ENCODE assay signal across 29 cellular contexts in genomic region chr10:61548371-61548770, GRCh38.
"Had no signal": no experiment of that assay in that cellular context is flagged by ENCODE, and none has a peak within 500 bp of the region (broad histone marks: within the 10 kb centered on the region; RNA-seq: fewer than 3 reads in every experiment).

No MANE protein-coding gene starts in this region.

- H3K9ac ChIP-seq: parathyroid adenoma had no signal

- H3K4me2 ChIP-seq: smooth muscle cell had no signal

- H3K27ac Mint-ChIP-seq: memory B cell; nephron; stimulated activated memory B cell treated with anti-CD40 and anti-IgM and Interleukin-4, amounts not matched to agents 10 μg/mL and 1 μg/mL and 100 μg/mL, for 72 hours; stimulated activated naive CD8-positive, alpha-beta T cell treated with anti-CD3 and anti-CD28 coated beads, Interleukin-15, amount 100 ng/mL, for 72 hours had no signal

- H3K4me3 Mint-ChIP-seq: memory B cell; naive thymus-derived CD8-positive, alpha-beta T cell; nephron; neural crest cell; stimulated activated memory B cell treated with anti-CD40 and anti-IgM and Interleukin-4, amounts not matched to agents 10 μg/mL and 1 μg/mL and 100 μg/mL, for 72 hours; stimulated activated naive CD8-positive, alpha-beta T cell treated with anti-CD3 and anti-CD28 coated beads, Interleukin-15, amount 100 ng/mL, for 72 hours had no signal

- H3K9me3 ChIP-seq: left lung, neutrophil, psoas muscle, right atrium auricular region, right lobe of liver, thyroid gland, transverse colon, upper lobe of left lung had no signal

- H3K27ac ChIP-seq: heart right ventricle, left lung, neutrophil, parathyroid adenoma, psoas muscle, right atrium auricular region, right lobe of liver, thyroid gland, transverse colon, upper lobe of left lung had no signal

- H3K79me2 ChIP-seq: parathyroid adenoma had no signal

- H3K36me3 ChIP-seq: heart right ventricle, left lung, neutrophil, right atrium auricular region, right lobe of liver, thyroid gland, transverse colon, upper lobe of left lung had no signal

- H3K4me1 ChIP-seq: heart right ventricle, left lung, parathyroid adenoma, psoas muscle, right atrium auricular region, right lobe of liver, thyroid gland, transverse colon, upper lobe of left lung had no signal

- DNase-seq: heart right ventricle; hippocampal formation; left colon; left lung; midbrain; naive thymus-derived CD8-positive, alpha-beta T cell; occipital lobe; psoas muscle; right lobe of liver; stimulated activated CD4-positive, alpha-beta T cell treated with anti-CD3 and anti-CD28 coated beads, Interleukin-1b, Interleukin-23, amount 100 ng/mL, for 48 hours; stimulated activated CD4-positive, alpha-beta T cell treated with anti-CD3 and anti-CD28 coated beads, Interleukin-2, amount 100 ng/mL, for 48 hours; stimulated activated CD4-positive, alpha-beta T cell treated with anti-CD3 and anti-CD28 coated beads, Interleukin-4, amount 100 ng/mL, for 4 hours; stimulated activated CD8-positive, alpha-beta memory T cell treated with anti-CD3 and anti-CD28 coated beads, Interleukin-4, amount 100 ng/mL, for 48 hours; stimulated activated naive CD4-positive, alpha-beta T cell treated with Interleukin-2 at 50 U/mL for 16 hours; stimulated activated naive CD8-positive, alpha-beta T cell treated with anti-CD3 and anti-CD28 coated beads, Interleukin-15, amount 100 ng/mL, for 72 hours; substantia nigra; thyroid gland; transverse colon; upper lobe of left lung had no signal

- H3K4me1 Mint-ChIP-seq: memory B cell; naive thymus-derived CD8-positive, alpha-beta T cell; nephron; neural crest cell; stimulated activated memory B cell treated with anti-CD40 and anti-IgM and Interleukin-4, amounts not matched to agents 10 μg/mL and 1 μg/mL and 100 μg/mL, for 72 hours; stimulated activated naive CD8-positive, alpha-beta T cell treated with anti-CD3 and anti-CD28 coated beads, Interleukin-15, amount 100 ng/mL, for 72 hours had no signal

- H3K9me3 Mint-ChIP-seq: stimulated activated memory B cell treated with anti-CD40 and anti-IgM and Interleukin-4, amounts not matched to agents 10 μg/mL and 1 μg/mL and 100 μg/mL, for 72 hours had no signal

- H2AFZ ChIP-seq: parathyroid adenoma had no signal

- FAIRE-seq: keratinocyte had no signal

- H3K27me3 ChIP-seq: left lung, neutrophil, right atrium auricular region, right lobe of liver, thyroid gland, transverse colon, upper lobe of left lung had no signal

- H3K27me3 Mint-ChIP-seq: stimulated activated naive CD8-positive, alpha-beta T cell treated with anti-CD3 and anti-CD28 coated beads, Interleukin-15, amount 100 ng/mL, for 72 hours had no signal

- ATAC-seq: heart right ventricle; left colon; left lung; naive thymus-derived CD8-positive, alpha-beta T cell; psoas muscle; right lobe of liver; stimulated activated memory B cell treated with anti-CD40 and anti-IgM and Interleukin-4, amounts not matched to agents 10 μg/mL and 1 μg/mL and 100 μg/mL, for 72 hours; stimulated activated naive CD8-positive, alpha-beta T cell treated with anti-CD3 and anti-CD28 coated beads, Interleukin-15, amount 100 ng/mL, for 72 hours had no signal

- H3K36me3 Mint-ChIP-seq: memory B cell; naive thymus-derived CD8-positive, alpha-beta T cell; stimulated activated memory B cell treated with anti-CD40 and anti-IgM and Interleukin-4, amounts not matched to agents 10 μg/mL and 1 μg/mL and 100 μg/mL, for 72 hours had no signal

- H3K4me3 ChIP-seq: heart right ventricle, left lung, lung, psoas muscle, right atrium auricular region, right lobe of liver, smooth muscle cell, thyroid gland, transverse colon, upper lobe of left lung had no signal
